15 cellular contexts compared by ENCODE assay signal in the genomic region with DNA sequence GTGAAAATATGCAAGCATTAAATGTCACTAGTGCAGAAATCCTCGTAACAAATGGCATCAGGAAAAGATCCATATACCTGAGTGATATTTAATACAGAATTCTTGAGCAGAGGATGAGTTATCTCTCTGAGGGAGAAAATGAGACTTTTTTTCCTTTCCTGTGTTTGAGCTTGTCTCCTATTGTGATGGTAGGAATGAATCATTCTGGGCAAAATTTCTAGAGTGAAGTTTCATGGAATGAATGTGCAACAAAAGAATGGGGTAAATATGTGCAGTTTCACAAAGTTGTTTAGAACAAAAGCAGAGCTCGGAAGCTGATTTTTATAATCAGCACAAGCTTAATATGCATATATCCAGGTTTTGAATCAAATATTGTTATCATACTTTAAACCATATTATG. TPM values are rescaled to one million over a fixed set of nuclear protein-coding genes. Genes with fewer than 3 reads are reported as not detected.
A peak's percentile ranks its signal among the peaks of the same experiment; 100 is the strongest.
DNase-seq lines count a peak whose midpoint lies in the region; ATAC-seq and TF ChIP-seq lines count a peak whose summit lies in the region.
"Had no signal": no experiment of that assay in that cellular context is flagged by ENCODE, and none has a peak within 500 bp of the region (broad histone marks: within the 10 kb centered on the region; RNA-seq: fewer than 3 reads in every experiment).

No MANE protein-coding gene starts in this region.

- H3K36me3 Mint-ChIP-seq in activated T-cell treated with anti-CD3 and anti-CD28 coated beads, Interleukin-2, amount 50 U/mL, for 24 hours (ENCODE audit: low read depth): peaks cover 89% of the 10 kb centered on the region
- H3K36me3 Mint-ChIP-seq in activated T-helper 17 cell treated with anti-CD3 and anti-CD28 coated beads, Interleukin-2, amount 50 U/mL, for 72 hours (ENCODE audit: low read depth): peaks cover 88% of the 10 kb centered on the region
- peaks cover 15% of the 10 kb centered on the region for H3K36me3 Mint-ChIP-seq in progenitor cell of endocrine pancreas (ENCODE audit: insufficient read depth)

- ATAC-seq in activated T-helper 17 cell treated with anti-CD3 and anti-CD28 coated beads, Interleukin-2, amount 50 U/mL, for 72 hours (replicated peaks): peak; percentile 25
- ATAC-seq in GM19351 (IDR thresholded peaks at IDR 0.05; ENCODE audit: unreplicated experiment): no peak

- peak overlapping the region; percentile 92 for H3K27ac Mint-ChIP-seq in activated T-cell treated with anti-CD3 and anti-CD28 coated beads, Interleukin-2, amount 50 U/mL, for 24 hours
- peak overlapping the region; percentile 89 for H3K27ac Mint-ChIP-seq in activated T-helper 17 cell treated with anti-CD3 and anti-CD28 coated beads, Interleukin-2, amount 50 U/mL, for 72 hours
- H3K27ac Mint-ChIP-seq in progenitor cell of endocrine pancreas: no peak overlapping the region

- H3K4me3 ChIP-seq in esophagus squamous epithelium (no peak overlapping the region), skeletal muscle satellite cell (ENCODE audit: low read length) (no peak overlapping the region)
- H3K4me3 ChIP-seq: thyroid gland had no signal

- H3K9me3 ChIP-seq in esophagus squamous epithelium: no peaks in the 10 kb centered on the region
- H3K9me3 ChIP-seq in skeletal muscle satellite cell (replicated peaks; ENCODE audit: low read length): no peaks in the 10 kb centered on the region
- H3K9me3 ChIP-seq: neutrophil, thyroid gland had no signal

- H3K27me3 ChIP-seq in esophagus squamous epithelium: no peaks in the 10 kb centered on the region
- no peaks in the 10 kb centered on the region for H3K27me3 ChIP-seq in skeletal muscle satellite cell (ENCODE audit: control insufficient read depth, insufficient read depth, low read length)
- H3K27me3 ChIP-seq: neutrophil, thyroid gland had no signal

- H3K27ac ChIP-seq in esophagus squamous epithelium (peak overlapping the region in 3 of 4 donors; percentile 27 to 97 (median 42)), substantia nigra (ENCODE audit: low read depth, low read length, poor library complexity, severe bottlenecking) (no peak overlapping the region)
- H3K27ac ChIP-seq: neutrophil had no signal

- DNase-seq in activated T-cell treated with anti-CD3 and anti-CD28 coated beads, Interleukin-2, amount 50 U/mL, for 24 hours: no peak
- no peak for DNase-seq in activated T-cell treated with anti-CD3 and anti-CD28 coated beads, Interleukin-2, amount 50 U/mL, for 48 hours
- DNase-seq in esophagus squamous epithelium (lab: John Stamatoyannopoulos, UW) (no peak), substantia nigra (lab: John Stamatoyannopoulos, UW) (no peak), progenitor cell of endocrine pancreas (ENCODE audit: low spot score, unreplicated experiment) (no peak)
- DNase-seq: activated CD8-positive, alpha-beta memory T cell treated with anti-CD3 and anti-CD28 coated beads, Interleukin-2, amount 50 U/mL, for 4 hours; Calu3; erythroblast; NCI-H2081; SHP77; thyroid gland had no signal

- no peaks in the 10 kb centered on the region for H3K9me3 Mint-ChIP-seq in activated T-cell treated with anti-CD3 and anti-CD28 coated beads, Interleukin-2, amount 50 U/mL, for 24 hours
- H3K9me3 Mint-ChIP-seq in activated T-helper 17 cell treated with anti-CD3 and anti-CD28 coated beads, Interleukin-2, amount 50 U/mL, for 72 hours: no peaks in the 10 kb centered on the region
- no peaks in the 10 kb centered on the region for H3K9me3 Mint-ChIP-seq in progenitor cell of endocrine pancreas (ENCODE audit: low read depth)

- intact Hi-C loops in esophagus squamous epithelium (cut with DNase I): no loop called here

- peak overlapping the region; percentile 9 for H3K4me2 ChIP-seq in skeletal muscle satellite cell (ENCODE audit: low read length)

- TF ChIP-seq POLR2A in esophagus squamous epithelium (IDR thresholded peaks at IDR 0.05): no peak

- H3K36me3 ChIP-seq in esophagus squamous epithelium (peaks cover 5 to 58% (median 24%) of the 10 kb centered on the region in 3 donors), skeletal muscle satellite cell (ENCODE audit: insufficient read depth, low read length) (peaks cover 58% of the 10 kb centered on the region)

- H3K4me1 Mint-ChIP-seq in activated T-cell treated with anti-CD3 and anti-CD28 coated beads, Interleukin-2, amount 50 U/mL, for 24 hours (ENCODE audit: low read depth): peaks cover 60% of the 10 kb centered on the region
- H3K4me1 Mint-ChIP-seq in activated T-helper 17 cell treated with anti-CD3 and anti-CD28 coated beads, Interleukin-2, amount 50 U/mL, for 72 hours: peaks cover 33% of the 10 kb centered on the region
- peaks cover 31% of the 10 kb centered on the region for H3K4me1 Mint-ChIP-seq in progenitor cell of endocrine pancreas (ENCODE audit: low read depth)

- TF ChIP-seq CTCF in esophagus squamous epithelium (IDR thresholded peaks at IDR 0.05): no peak
- no peak for TF ChIP-seq CTCF in progenitor cell of endocrine pancreas (IDR thresholded peaks at IDR 0.05; ENCODE audit: unreplicated experiment)

- no peak overlapping the region for H3K9ac ChIP-seq in skeletal muscle satellite cell (ENCODE audit: low read depth, low read length)

- 40 to 42% methylated on average over 2 of the region's 2 CpGs for WGBS in esophagus squamous epithelium, 2 donors

- no peaks in the 10 kb centered on the region for H3K27me3 Mint-ChIP-seq in activated T-cell treated with anti-CD3 and anti-CD28 coated beads, Interleukin-2, amount 50 U/mL, for 24 hours
- H3K27me3 Mint-ChIP-seq in activated T-helper 17 cell treated with anti-CD3 and anti-CD28 coated beads, Interleukin-2, amount 50 U/mL, for 72 hours: no peaks in the 10 kb centered on the region
- H3K27me3 Mint-ChIP-seq in progenitor cell of endocrine pancreas: no peaks in the 10 kb centered on the region

- H3K4me1 ChIP-seq in esophagus squamous epithelium (peaks cover 9 to 60% (median 30%) of the 10 kb centered on the region in 3 donors), skeletal muscle satellite cell (ENCODE audit: control insufficient read depth, insufficient read depth, low read length) (peaks cover 48% of the 10 kb centered on the region)

- H3K4me3 Mint-ChIP-seq in activated T-cell treated with anti-CD3 and anti-CD28 coated beads, Interleukin-2, amount 50 U/mL, for 24 hours: peak overlapping the region; percentile 92
- H3K4me3 Mint-ChIP-seq in activated T-helper 17 cell treated with anti-CD3 and anti-CD28 coated beads, Interleukin-2, amount 50 U/mL, for 72 hours: peak overlapping the region; percentile 84
- no peak overlapping the region for H3K4me3 Mint-ChIP-seq in progenitor cell of endocrine pancreas (ENCODE audit: low read depth)

RNA-seq across cellular contexts. Expression of gene CTPS1, which starts 4.6 kb away (rescaled TPM):
- total RNA-seq in activated T-helper 17 cell treated with anti-CD3 and anti-CD28 coated beads, Interleukin-2, amount 50 U/mL, for 72 hours: 100 to 1,000 TPM in 1 of 2 donors, 10 to 100 TPM in 1; 46.3 to 102 TPM
- 10 to 100 TPM; 14.6 to 42.8 (median 23.7) TPM for total RNA-seq in esophagus squamous epithelium
- 26.1 and 32.8 TPM in 2 replicates for total RNA-seq in skeletal muscle satellite cell (2012; rRNA removed)
- 37.6 and 38.5 TPM in 2 replicates for total RNA-seq in progenitor cell of endocrine pancreas

RNA-seq across cellular contexts. Expression of gene SLFNL1, which starts 37.5 kb away (rescaled TPM):
- under 1 TPM; 0.13 to 0.32 TPM for total RNA-seq in activated T-helper 17 cell treated with anti-CD3 and anti-CD28 coated beads, Interleukin-2, amount 50 U/mL, for 72 hours
- total RNA-seq in esophagus squamous epithelium: under 1 TPM in 2 of 4 donors, not detected in 2; 0.49 to 0.76 TPM
- total RNA-seq in skeletal muscle satellite cell (2012; rRNA removed): 0.22 and 0.25 TPM in 2 replicates
- 0.95 and 1.0 TPM in 2 replicates for total RNA-seq in progenitor cell of endocrine pancreas
